In genomic region chr2:173990970-173991819, GRCh38 we compare ENCODE assay signal across 8 cellular contexts.
A peak's percentile ranks its signal among the peaks of the same experiment; 100 is the strongest.
DNase-seq lines count a peak whose midpoint lies in the region; ATAC-seq and TF ChIP-seq lines count a peak whose summit lies in the region.

No MANE protein-coding gene starts in this region.

- TF ChIP-seq CTCF in choroid plexus epithelial cell (conservative IDR thresholded peaks at IDR 0.05; ENCODE audit: low read depth, low read length) (no peak), nephron (IDR thresholded peaks at IDR 0.05; ENCODE audit: unreplicated experiment in 3 of 3) (no peak)

- H3K27me3 Mint-ChIP-seq in nephron (ENCODE audit: low read depth), result no peaks in the 10 kb centered on the region

- H3K27ac Mint-ChIP-seq in nephron, result peak overlapping the region; percentile 70 to 92 (median 75)

- H3K4me1 Mint-ChIP-seq in nephron, result peaks cover 61% of the 10 kb centered on the region

- H3K9me3 Mint-ChIP-seq in nephron, result no peaks in the 10 kb centered on the region

- ATAC-seq in HG03575 (IDR thresholded peaks at IDR 0.05; ENCODE audit: extremely low read depth, insufficient number of reproducible peaks, low FRiP score, unreplicated experiment), result peak; percentile 46

- peak; percentile 61 for DNase-seq in NCI-H82 (lab: John Stamatoyannopoulos, UW)
- no peak for DNase-seq in NCI-H82 treated with DMSO at 0.1 percent for 48 hours (lab: John Stamatoyannopoulos, UW; ENCODE audit: unreplicated experiment)
- DNase-seq in choroid plexus epithelial cell (ENCODE audit: low read depth), result peak; percentile 67
- DNase-seq in hepatic stellate cell (ENCODE audit: low spot score), result no peak
- DNase-seq in OCI-M2 (lab: John Stamatoyannopoulos, UW; ENCODE audit: unreplicated experiment), result no peak
- DNase-seq in DMS114 treated with DMSO at 0.1 percent for 48 hours (lab: John Stamatoyannopoulos, UW; ENCODE audit: unreplicated experiment), result no peak

- no peak overlapping the region for H3K4me3 ChIP-seq in choroid plexus epithelial cell (ENCODE audit: low read depth, low read length)

- H3K4me3 Mint-ChIP-seq in nephron, result peak overlapping the region in 1 of 3 experiments; percentile 32

- H3K36me3 Mint-ChIP-seq in nephron (ENCODE audit: low read depth), result no peaks in the 10 kb centered on the region

Comparison
In these comparisons a context has a peak if more than half of its experiments do, and no peak if none do; other contexts are left out.
1. DNase-seq: peak in NCI-H82 (single experiment) and choroid plexus epithelial cell (single experiment); none in NCI-H82 treated with DMSO at 0.1 percent for 48 hours (single experiment), hepatic stellate cell (single experiment), OCI-M2 (single experiment) and DMS114 treated with DMSO at 0.1 percent for 48 hours (single experiment).